In genomic region chr4:73776363-73776762, GRCh38 we compare ENCODE assay signal across 11 cellular contexts. TPM values are rescaled to one million over a fixed set of nuclear protein-coding genes. Genes with fewer than 3 reads are reported as not detected.
DNase-seq lines count a peak whose midpoint lies in the region; ATAC-seq, FAIRE-seq and TF ChIP-seq lines count a peak whose summit lies in the region.
"Had no signal": no experiment of that assay in that cellular context is flagged by ENCODE, and none has a peak within 500 bp of the region (broad histone marks: within the 10 kb centered on the region; RNA-seq: fewer than 3 reads in every experiment).

No MANE protein-coding gene starts in this region.

- no peaks in the 10 kb centered on the region for H4K20me1 ChIP-seq in K562 (replicated peaks; ENCODE audit: control insufficient read depth, insufficient read depth, low read length)

- CTCF ChIA-PET in K562 (lab: Yijun Ruan, JAX; ENCODE audit: low intra/inter-chr PET ratio): no interaction called here
- CTCF ChIA-PET in activated naive CD4-positive, alpha-beta T cell treated with anti-CD3 and anti-CD28 coated beads, Interleukin-2, amount 10 ng/mL, durations not matched to agents 7 days and 5 days (lab: Charles Lee): no interaction called here
- CTCF ChIA-PET in RWPE1 (lab: Yijun Ruan, JAX): interaction anchor here (0.7 kb wide), 1 partner anchor 40 kb away, joined by 3 read pairs; no protein-coding TSS in a partner anchor

- H3K27ac Mint-ChIP-seq in activated naive CD4-positive, alpha-beta T cell treated with anti-CD3 and anti-CD28 coated beads, Interleukin-2, amount 10 ng/mL, durations not matched to agents 7 days and 5 days: no peak overlapping the region
- H3K27ac Mint-ChIP-seq: CD4-positive, CD25-positive, alpha-beta regulatory T cell; memory B cell had no signal

- DNase-seq in LoVo (ENCODE audit: low spot score) (peak; percentile 65), K562 (ENCODE audit: extremely low read depth in 1 of 4, low spot score in 3 of 4) (peak in 2 of 4 experiments; percentile 17 to 65), left kidney (ENCODE audit: low read depth, low spot score) (peak; percentile 9), RWPE1 (ENCODE audit: low spot score) (no peak), DMS114 treated with DMSO at 0.1 percent for 48 hours (lab: John Stamatoyannopoulos, UW; ENCODE audit: unreplicated experiment) (no peak)
- no peak for DNase-seq in activated naive CD4-positive, alpha-beta T cell treated with anti-CD3 and anti-CD28 coated beads, Interleukin-2, amount 10 ng/mL, durations not matched to agents 7 days and 5 days
- DNase-seq: CD4-positive, CD25-positive, alpha-beta regulatory T cell; NCI-H774 had no signal

- ATAC-seq in K562 (no peak), HG03354 (IDR thresholded peaks at IDR 0.05; ENCODE audit: poor library complexity, severe bottlenecking, unreplicated experiment) (no peak)

- TF ChIP-seq RAD21 in K562 (CRISPR knock-in tag; conservative IDR thresholded peaks at IDR 0.05 in 1 of 2, IDR thresholded peaks at IDR 0.05 in 1 of 2): no peak

- no peak overlapping the region for H3K4me2 ChIP-seq in K562 (ENCODE audit: insufficient read depth, low read length)

- TF ChIP-seq CTCF in K562 (IDR thresholded peaks at IDR 0.05 in 2 of 3, conservative IDR thresholded peaks at IDR 0.05 in 1 of 3; ENCODE audit: insufficient read depth in 2 of 3, low read depth in 1 of 3, low read length in 3 of 3): no peak
- TF ChIP-seq CTCF in RWPE1 (conservative IDR thresholded peaks at IDR 0.05; ENCODE audit: low read depth): no peak

- TF ChIP-seq POLR2A in K562 (conservative IDR thresholded peaks at IDR 0.05): no peak

- H3K36me3 ChIP-seq in ACC112 (ENCODE audit: insufficient read depth, low read length) (no peaks in the 10 kb centered on the region), K562 (ENCODE audit: control insufficient read depth, insufficient read depth, low read length) (no peaks in the 10 kb centered on the region)

- no peak for TF ChIP-seq EP300 in K562 (IDR thresholded peaks at IDR 0.05; ENCODE audit: low read length)

- intact Hi-C loops in K562 (cut with micrococcal nuclease): no loop called here

- no peaks in the 10 kb centered on the region for H3K9me3 ChIP-seq in K562 (replicated peaks; ENCODE audit: control insufficient read depth, insufficient read depth, low read depth, low read length)

- in situ Hi-C loops in K562 (cut with MboI): no loop called here

- no peak overlapping the region for H3K4me3 Mint-ChIP-seq in activated naive CD4-positive, alpha-beta T cell treated with anti-CD3 and anti-CD28 coated beads, Interleukin-2, amount 10 ng/mL, durations not matched to agents 7 days and 5 days
- H3K4me3 Mint-ChIP-seq: CD4-positive, CD25-positive, alpha-beta regulatory T cell; memory B cell had no signal

- H3K27me3 Mint-ChIP-seq in activated naive CD4-positive, alpha-beta T cell treated with anti-CD3 and anti-CD28 coated beads, Interleukin-2, amount 10 ng/mL, durations not matched to agents 7 days and 5 days: no peaks in the 10 kb centered on the region
- H3K27me3 Mint-ChIP-seq: CD4-positive, CD25-positive, alpha-beta regulatory T cell had no signal

- H3K9me1 ChIP-seq in K562 (ENCODE audit: control insufficient read depth, insufficient read depth, low read length): no peaks in the 10 kb centered on the region

- H3K79me2 ChIP-seq in ACC112 (ENCODE audit: control insufficient read depth, insufficient read depth, low read length, unreplicated experiment) (no peaks in the 10 kb centered on the region), K562 (ENCODE audit: control insufficient read depth, insufficient read depth, low read length) (no peaks in the 10 kb centered on the region)

- H2AFZ ChIP-seq in ACC112 (ENCODE audit: low read length, unreplicated experiment) (no peak overlapping the region), K562 (ENCODE audit: low read depth, low read length) (peak overlapping the region; percentile 41; the same call in 1 of the 2 replicates)

- H3K9me3 Mint-ChIP-seq in activated naive CD4-positive, alpha-beta T cell treated with anti-CD3 and anti-CD28 coated beads, Interleukin-2, amount 10 ng/mL, durations not matched to agents 7 days and 5 days: no peaks in the 10 kb centered on the region
- H3K9me3 Mint-ChIP-seq: memory B cell had no signal

- FAIRE-seq in K562 (lab: Jason Lieb, UNC): peak; percentile 72

- peaks cover 36% of the 10 kb centered on the region for H3K4me1 ChIP-seq in ACC112 (ENCODE audit: control insufficient read depth, insufficient read depth, low read length, unreplicated experiment)
- peaks cover 0 to 2% of the 10 kb centered on the region in 2 experiments; a peak in 1 of 5 replicates for H3K4me1 ChIP-seq in K562 (replicated peaks in 1 of 2; ENCODE audit: control insufficient read depth in 2 of 2, insufficient read depth in 2 of 2, low read length in 2 of 2)

- peak overlapping the region; percentile 5; the same call in 1 of the 2 replicates for H3K4me3 ChIP-seq in ACC112 (ENCODE audit: low read depth, low read length)
- no peak overlapping the region for H3K4me3 ChIP-seq in K562

- WGBS in K562 (ENCODE audit: insufficient coverage, low coverage, missing lambda C conversion rate): 16% methylated on average over 2 of the region's 2 CpGs

- BruUV-seq in K562 (replicated peaks; lab: Mats Ljungman, UMichigan): no TSS peak

- H3K4me1 Mint-ChIP-seq in activated naive CD4-positive, alpha-beta T cell treated with anti-CD3 and anti-CD28 coated beads, Interleukin-2, amount 10 ng/mL, durations not matched to agents 7 days and 5 days: no peaks in the 10 kb centered on the region
- H3K4me1 Mint-ChIP-seq: CD4-positive, CD25-positive, alpha-beta regulatory T cell; memory B cell had no signal

- H3K36me3 Mint-ChIP-seq in activated naive CD4-positive, alpha-beta T cell treated with anti-CD3 and anti-CD28 coated beads, Interleukin-2, amount 10 ng/mL, durations not matched to agents 7 days and 5 days: no peaks in the 10 kb centered on the region
- H3K36me3 Mint-ChIP-seq: CD4-positive, CD25-positive, alpha-beta regulatory T cell; memory B cell had no signal

- H3K27me3 ChIP-seq in ACC112 (ENCODE audit: insufficient read depth, low read length) (no peaks in the 10 kb centered on the region), K562 (ENCODE audit: control insufficient read depth in 2 of 2, insufficient read depth in 2 of 2, low read length in 2 of 2) (no peaks in the 10 kb centered on the region)

- POLR2A ChIA-PET in K562 (lab: Yijun Ruan, JAX) (interaction anchor here (0.6 to 1.0 kb wide), 3 partner anchors 12 to 39 kb away, joined by 3 to 4 read pairs (median 3); no protein-coding TSS in a partner anchor), RWPE1 (lab: Yijun Ruan, JAX; ENCODE audit: low non-redundant PET) (no interaction called here)

- no peak overlapping the region for H3K9ac ChIP-seq in K562 (ENCODE audit: insufficient read depth in 1 of 2, low read depth in 2 of 2, low read length in 2 of 2)

- H3K27ac ChIP-seq in ACC112 (ENCODE audit: low read depth, low read length) (peak overlapping the region; percentile 85), K562 (ENCODE audit: extremely low read depth, low read depth, low read length) (no peak overlapping the region), RWPE1 (no peak overlapping the region)

TF ChIP-seq in K562, 482 proteins besides CTCF, POLR2A, EP300 and RAD21:
- TF ChIP-seq ZC3H11A (IDR thresholded peaks at IDR 0.05; ENCODE audit: low read depth, low read length): no peak
- peak; percentile 14; the same call in 1 of the 2 replicates for TF ChIP-seq TEAD4 (IDR thresholded peaks at IDR 0.05; ENCODE audit: low read length)
- no peak for TF ChIP-seq TEAD4 (CRISPR knock-in tag; IDR thresholded peaks at IDR 0.05; ENCODE audit: borderline replicate concordance)
- no peak for TF ChIP-seq PHTF2 (CRISPR knock-in tag; IDR thresholded peaks at IDR 0.05)
- TF ChIP-seq TCF3 (CRISPR knock-in tag; IDR thresholded peaks at IDR 0.05): 0 out of 2 replicates have a peak, but pooled peaks have one; percentile 9
- TF ChIP-seq NFIC (IDR thresholded peaks at IDR 0.05): peak; percentile 91

RNA-seq across cellular contexts. Expression of gene CXCL8, which starts 36.0 kb away (rescaled TPM):
- total RNA-seq in K562 (2011; cell fraction: chromatin; rRNA removed; ENCODE audit: low replicate concordance): 5.3 and 6.5 TPM in 2 replicates
- total RNA-seq in K562 (2011; cell fraction: nucleolus; rRNA removed): 5.8 and 9.7 TPM in 2 replicates
- 6.0 and 11.8 TPM in 2 replicates for total RNA-seq in K562 (2011; cell fraction: nucleoplasm; rRNA removed)
- total RNA-seq in K562 (2014; rRNA removed) (1.8 and 2.2 TPM in 2 replicates), K562 (2014; rRNA removed; fragmentation: Illumina TruSeq; extraction: Trizol) (4.8 and 6.2 TPM in 2 replicates), K562 (2015; rRNA removed; fragmentation: Illumina TruSeq; extraction: Trizol) (1.0 and 1.6 TPM in 2 replicates), K562 (2021) (3.2 and 3.3 TPM in 2 replicates)
- polyA plus RNA-seq in K562 (2011; rRNA removed) (3.4 and 7.7 TPM in 2 replicates), K562 (2014; fragmentation: Illumina TruSeq; extraction: Trizol) (2.9 and 3.3 TPM in 2 replicates), K562 (2014; fragmentation: Nextera tagmentation; extraction: Ambion mirVana) (1 to 10 TPM; 5.8 to 6.9 TPM), K562 (2014; rRNA removed) (2.5 and 2.8 TPM in 2 replicates)
- 1.00 and 1.1 TPM in 2 replicates for polyA plus RNA-seq in K562 (2011; cell fraction: cytosol; rRNA removed)
- 6.8 and 9.9 TPM in 2 replicates for polyA plus RNA-seq in K562 (2011; cell fraction: nucleus; rRNA removed)
- 8.8 and 15.3 TPM in 2 replicates for polyA plus RNA-seq in K562 (2012)
- 5.1 and 7.4 TPM in 2 replicates for polyA minus RNA-seq in K562 (2011; rRNA and poly(A)+ RNA removed)
- 3.6 and 6.0 TPM in 2 replicates for polyA minus RNA-seq in K562 (2011; cell fraction: cytosol; rRNA and poly(A)+ RNA removed)
- polyA minus RNA-seq in K562 (2011; cell fraction: nucleus; rRNA and poly(A)+ RNA removed): 4.9 and 5.5 TPM in 2 replicates

Comparison
In these comparisons a context has a peak if more than half of its experiments do, and no peak if none do; other contexts are left out.
1. DNase-seq: peak in LoVo (single experiment) and left kidney (single experiment); none in activated naive CD4-positive, alpha-beta T cell treated with anti-CD3 and anti-CD28 coated beads, Interleukin-2, amount 10 ng/mL, durations not matched to agents 7 days and 5 days (single experiment), RWPE1 (single experiment) and DMS114 treated with DMSO at 0.1 percent for 48 hours (single experiment).